11 cellular contexts compared by ENCODE assay signal in genomic region chr3:188205992-188206416, GRCh38. TPM values are rescaled to one million over a fixed set of nuclear protein-coding genes. Genes with fewer than 3 reads are reported as not detected.
A peak's percentile ranks its signal among the peaks of the same experiment; 100 is the strongest.
DNase-seq lines count a peak whose midpoint lies in the region; ATAC-seq and TF ChIP-seq lines count a peak whose summit lies in the region.
"Had no signal": no experiment of that assay in that cellular context is flagged by ENCODE, and none has a peak within 500 bp of the region (broad histone marks: within the 10 kb centered on the region; RNA-seq: fewer than 3 reads in every experiment).

No MANE protein-coding gene starts in this region.

- no TSS peak for BruUV-seq in HCT116 (replicated peaks; lab: Mats Ljungman, UMichigan)

- H3K36me3 ChIP-seq in HCT116 (ENCODE audit: control insufficient read depth in 1 of 2, insufficient read depth in 2 of 2, low read length in 2 of 2) (no peaks in the 10 kb centered on the region), gastroesophageal sphincter (peaks cover 0 to 3% of the 10 kb centered on the region in 2 donors)

- H3K27ac ChIP-seq in HCT116 (ENCODE audit: low read depth, low read length) (no peak overlapping the region), gastroesophageal sphincter (peak overlapping the region; percentile 83 to 100 (median 92))
- H3K27ac ChIP-seq: RWPE1 had no signal

- WGBS in gastroesophageal sphincter (ENCODE audit: low coverage in 1 of 2), 2 donors = 76 to 88% methylated on average over 5 to 6 of the region's 7 CpGs

- H3K4me3 ChIP-seq in HCT116 (replicated peaks in 1 of 2; ENCODE audit: low read depth in 1 of 2, low read length in 2 of 2) (no peak overlapping the region), gastroesophageal sphincter (no peak overlapping the region)

- TF ChIP-seq RAD21 in HCT116 (IDR thresholded peaks at IDR 0.05; ENCODE audit: low read depth) = no peak; the same call in 1 of the 2 replicates

- RAD21 ChIA-PET in HCT116 (lab: Charles Lee; ENCODE audit: low non-redundant PET in 1 of 2, low total read pairs in 2 of 2, uncharacterized antibody in 2 of 2, unreplicated experiment in 2 of 2) = no interaction called here

- CTCF ChIA-PET in HCT116 (lab: Charles Lee) = interaction anchor here (1.0 to 1.1 kb wide), 2 partner anchors 15 to 17 kb away, joined by 3 to 6 read pairs; no protein-coding TSS in a partner anchor

- DNase-seq in HCT116 (ENCODE audit: low read depth, low spot score) (peak; percentile 3), SK-MEL-5 (ENCODE audit: low read depth, low spot score) (peak; percentile 44), hippocampal formation (lab: John Stamatoyannopoulos, UW) (no peak), T-helper 9 cell (no peak)
- no peak for DNase-seq in activated CD4-positive, alpha-beta T cell treated with anti-CD3 and anti-CD28 coated beads, Interleukin-2, amount 50 U/mL, for 1 hour
- DNase-seq: activated CD4-positive, alpha-beta T cell treated with anti-CD3 and anti-CD28 coated beads for 36 hours; activated naive CD4-positive, alpha-beta T cell treated with anti-CD3 and anti-CD28 coated beads for 36 hours; occipital lobe had no signal

- H3K27me3 ChIP-seq in HCT116 (ENCODE audit: insufficient read depth, low read length) (no peaks in the 10 kb centered on the region), gastroesophageal sphincter (no peaks in the 10 kb centered on the region)

- H3K27ac Mint-ChIP-seq in stimulated activated memory B cell treated with anti-CD40 and anti-IgM and Interleukin-4, amounts not matched to agents 10 μg/mL and 1 μg/mL and 100 μg/mL, for 72 hours = peak overlapping the region; percentile 29
- H3K27ac Mint-ChIP-seq: activated CD4-positive, alpha-beta T cell treated with anti-CD3 and anti-CD28 coated beads for 36 hours; activated naive CD4-positive, alpha-beta T cell treated with anti-CD3 and anti-CD28 coated beads for 36 hours had no signal

- peak; percentile 84 for ATAC-seq in HCT116
- ATAC-seq in gastroesophageal sphincter = peak; percentile 28
- no peak for ATAC-seq in stimulated activated memory B cell treated with anti-CD40 and anti-IgM and Interleukin-4, amounts not matched to agents 10 μg/mL and 1 μg/mL and 100 μg/mL, for 72 hours
- ATAC-seq: activated CD4-positive, alpha-beta T cell treated with anti-CD3 and anti-CD28 coated beads for 36 hours had no signal

- H3K4me2 ChIP-seq in HCT116 (ENCODE audit: low read length) = no peak overlapping the region

- H3K9ac ChIP-seq in HCT116 (ENCODE audit: low read length) = no peak overlapping the region

- no peak overlapping the region for H2AFZ ChIP-seq in HCT116 (ENCODE audit: low read depth, low read length, poor library complexity, severe bottlenecking)

- no peaks in the 10 kb centered on the region for H3K9me3 ChIP-seq in HCT116 (ENCODE audit: control insufficient read depth in 1 of 2, insufficient read depth in 1 of 2, low read depth in 1 of 2, low read length in 2 of 2)
- H3K9me3 ChIP-seq in gastroesophageal sphincter = no peaks in the 10 kb centered on the region

- POLR2A ChIA-PET in HCT116 (lab: Charles Lee) = no interaction called here

- H4K20me1 ChIP-seq in HCT116 (ENCODE audit: insufficient read depth) = no peaks in the 10 kb centered on the region

- H3K27me3 Mint-ChIP-seq in stimulated activated memory B cell treated with anti-CD40 and anti-IgM and Interleukin-4, amounts not matched to agents 10 μg/mL and 1 μg/mL and 100 μg/mL, for 72 hours = no peaks in the 10 kb centered on the region
- H3K27me3 Mint-ChIP-seq: activated CD4-positive, alpha-beta T cell treated with anti-CD3 and anti-CD28 coated beads for 36 hours had no signal

- no peaks in the 10 kb centered on the region for H3K4me1 ChIP-seq in HCT116 (ENCODE audit: control insufficient read depth in 1 of 2, insufficient read depth in 2 of 2, low read length in 2 of 2)
- H3K4me1 ChIP-seq in gastroesophageal sphincter = peaks cover 17 to 87% (median 17%) of the 10 kb centered on the region in 3 donors

- intact Hi-C loops in HCT116 (cut with micrococcal nuclease) = no loop called here

- no peak overlapping the region for H3K4me3 Mint-ChIP-seq in stimulated activated memory B cell treated with anti-CD40 and anti-IgM and Interleukin-4, amounts not matched to agents 10 μg/mL and 1 μg/mL and 100 μg/mL, for 72 hours
- H3K4me3 Mint-ChIP-seq: activated CD4-positive, alpha-beta T cell treated with anti-CD3 and anti-CD28 coated beads for 36 hours; activated naive CD4-positive, alpha-beta T cell treated with anti-CD3 and anti-CD28 coated beads for 36 hours had no signal

- H3K36me3 Mint-ChIP-seq in stimulated activated memory B cell treated with anti-CD40 and anti-IgM and Interleukin-4, amounts not matched to agents 10 μg/mL and 1 μg/mL and 100 μg/mL, for 72 hours = peaks cover 18% of the 10 kb centered on the region

- H3K9me3 Mint-ChIP-seq in stimulated activated memory B cell treated with anti-CD40 and anti-IgM and Interleukin-4, amounts not matched to agents 10 μg/mL and 1 μg/mL and 100 μg/mL, for 72 hours = no peaks in the 10 kb centered on the region
- H3K9me3 Mint-ChIP-seq: activated naive CD4-positive, alpha-beta T cell treated with anti-CD3 and anti-CD28 coated beads for 36 hours had no signal

- no peaks in the 10 kb centered on the region for H3K9me2 ChIP-seq in HCT116 (ENCODE audit: insufficient read depth)

- TF ChIP-seq EP300 in gastroesophageal sphincter (IDR thresholded peaks at IDR 0.05) = no peak

- TF ChIP-seq CTCF in HCT116 (IDR thresholded peaks at IDR 0.05 in 2 of 3, conservative IDR thresholded peaks at IDR 0.05 in 1 of 3; ENCODE audit: borderline replicate concordance in 1 of 3, insufficient read depth in 1 of 3, low read depth in 2 of 3, low read length in 2 of 3) (peak; percentile 19 to 54 (median 46); a peak in 4 of 6 replicates), gastroesophageal sphincter (IDR thresholded peaks at IDR 0.05) (peak in 3 of 4 experiments; percentile 28 to 44 (median 31))

- TF ChIP-seq POLR2A in HCT116 (IDR thresholded peaks at IDR 0.05; ENCODE audit: borderline replicate concordance, extremely low read depth, insufficient read depth, insufficient read length) (no peak), gastroesophageal sphincter (IDR thresholded peaks at IDR 0.05) (no peak)

- peaks cover 24% of the 10 kb centered on the region; the same call in 1 of the 2 replicates for H3K79me2 ChIP-seq in HCT116 (ENCODE audit: insufficient read depth, low read length)

- H3K4me1 Mint-ChIP-seq in stimulated activated memory B cell treated with anti-CD40 and anti-IgM and Interleukin-4, amounts not matched to agents 10 μg/mL and 1 μg/mL and 100 μg/mL, for 72 hours = peaks cover 19% of the 10 kb centered on the region

- in situ Hi-C loops in SK-MEL-5 (cut with HindIII; ENCODE audit: low pct_unique_long_range_greater_than_20kb, low sequenced_read_pairs) = no loop called here

TF ChIP-seq in HCT116, 20 proteins besides CTCF, POLR2A, EP300 and RAD21:
- TF ChIP-seq FOSL1 (IDR thresholded peaks at IDR 0.05; ENCODE audit: low read depth) (no peak), POLR2AphosphoS5 (IDR thresholded peaks at IDR 0.05; ENCODE audit: low read depth, low read length) (no peak), CEBPB (IDR thresholded peaks at IDR 0.05; ENCODE audit: low read depth) (no peak), CBX3 (IDR thresholded peaks at IDR 0.05; ENCODE audit: low read depth) (no peak), ZFX (IDR thresholded peaks at IDR 0.05) (no peak), ELF1 (IDR thresholded peaks at IDR 0.05; ENCODE audit: borderline replicate concordance, low read depth) (no peak), EZH2phosphoT487 (IDR thresholded peaks at IDR 0.05; ENCODE audit: borderline replicate concordance) (no peak)
- TF ChIP-seq, protein P1, sequence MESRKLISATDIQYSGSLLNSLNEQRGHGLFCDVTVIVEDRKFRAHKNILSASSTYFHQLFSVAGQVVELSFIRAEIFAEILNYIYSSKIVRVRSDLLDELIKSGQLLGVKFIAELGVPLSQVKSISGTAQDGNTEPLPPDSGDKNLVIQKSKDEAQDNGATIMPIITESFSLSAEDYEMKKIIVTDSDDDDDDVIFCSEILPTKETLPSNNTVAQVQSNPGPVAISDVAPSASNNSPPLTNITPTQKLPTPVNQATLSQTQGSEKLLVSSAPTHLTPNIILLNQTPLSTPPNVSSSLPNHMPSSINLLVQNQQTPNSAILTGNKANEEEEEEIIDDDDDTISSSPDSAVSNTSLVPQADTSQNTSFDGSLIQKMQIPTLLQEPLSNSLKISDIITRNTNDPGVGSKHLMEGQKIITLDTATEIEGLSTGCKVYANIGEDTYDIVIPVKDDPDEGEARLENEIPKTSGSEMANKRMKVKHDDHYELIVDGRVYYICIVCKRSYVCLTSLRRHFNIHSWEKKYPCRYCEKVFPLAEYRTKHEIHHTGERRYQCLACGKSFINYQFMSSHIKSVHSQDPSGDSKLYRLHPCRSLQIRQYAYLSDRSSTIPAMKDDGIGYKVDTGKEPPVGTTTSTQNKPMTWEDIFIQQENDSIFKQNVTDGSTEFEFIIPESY (IDR thresholded peaks at IDR 0.05; ENCODE audit: extremely low read depth, insufficient replicate concordance, low read length) = no peak
- TF ChIP-seq, protein P2, sequence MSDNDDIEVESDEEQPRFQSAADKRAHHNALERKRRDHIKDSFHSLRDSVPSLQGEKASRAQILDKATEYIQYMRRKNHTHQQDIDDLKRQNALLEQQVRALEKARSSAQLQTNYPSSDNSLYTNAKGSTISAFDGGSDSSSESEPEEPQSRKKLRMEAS (IDR thresholded peaks at IDR 0.05) = no peak
TF ChIP-seq in HCT116: peak in this region for 0.

RNA-seq across cellular contexts. Expression of gene LPP, which starts 52.0 kb away (rescaled TPM):
- total RNA-seq in HCT116 (2021; ENCODE audit: unreplicated experiment) (54.0 TPM), gastroesophageal sphincter (1,000 to 10,000 TPM; 1,243 to 2,297 (median 2,164) TPM)
- polyA plus RNA-seq in HCT116 (2012) = 5.5 TPM in 2 replicates
- 20.2 and 21.0 TPM in 2 replicates for total RNA-seq in SK-MEL-5 (2014; rRNA removed; shearing (Covaris generic))
- polyA plus RNA-seq in SK-MEL-5 (2015; cell fraction: cytosol; rRNA removed) = 10.5 and 15.0 TPM in 2 replicates
- polyA plus RNA-seq in SK-MEL-5 (2015; cell fraction: nucleus; rRNA removed) = 8.9 and 27.1 TPM in 2 replicates

Comparison
In these comparisons a context has a peak if more than half of its experiments do, and no peak if none do; other contexts are left out.
1. DNase-seq: peak in HCT116 (single experiment) and SK-MEL-5 (single experiment); none in activated CD4-positive, alpha-beta T cell treated with anti-CD3 and anti-CD28 coated beads, Interleukin-2, amount 50 U/mL, for 1 hour (single experiment), hippocampal formation (0 of 2) and T-helper 9 cell (single experiment).
2. RNA of gene LPP, which starts 52.0 kb away (total RNA-seq): 1,243 to 2,297 TPM in gastroesophageal sphincter; 54.0 TPM in HCT116 (single experiment) and 20.2 to 21.0 TPM in SK-MEL-5; every median in the first group is over 10 times any median in the second.